ENCODE assay signal across 8 cellular contexts in the genomic region with DNA sequence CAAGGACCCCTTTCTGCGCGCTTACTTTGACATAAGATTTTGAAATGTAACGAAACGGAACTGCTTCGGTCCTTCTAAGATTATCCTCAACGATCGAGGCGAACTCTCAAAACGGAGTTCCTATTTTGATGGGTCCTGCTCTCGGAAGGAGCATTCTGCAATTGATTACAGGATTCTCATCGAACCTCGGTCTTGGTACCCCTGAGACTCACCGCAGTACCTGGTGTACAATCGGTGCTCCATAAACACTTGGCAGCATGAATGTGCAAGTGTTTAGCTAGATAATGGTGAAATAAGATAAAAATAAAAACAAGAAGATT. TPM values are rescaled to one million over a fixed set of nuclear protein-coding genes. Genes with fewer than 3 reads are reported as not detected.
DNase-seq lines count a peak whose midpoint lies in the region; ATAC-seq and TF ChIP-seq lines count a peak whose summit lies in the region.

No MANE protein-coding gene starts in this region.

- H3K9me3 ChIP-seq in iPS-15b (ENCODE audit: control insufficient read depth, insufficient read depth, low read length) (no peaks in the 10 kb centered on the region), suprapubic skin (no peaks in the 10 kb centered on the region)

- H3K4me1 ChIP-seq in iPS-15b (ENCODE audit: control insufficient read depth, insufficient read depth, low read length) (no peaks in the 10 kb centered on the region), suprapubic skin (peaks cover 31% of the 10 kb centered on the region)

- H3K9me3 Mint-ChIP-seq in Calu3 (ENCODE audit: low read depth, unreplicated experiment) = no peaks in the 10 kb centered on the region
- no peaks in the 10 kb centered on the region for H3K9me3 Mint-ChIP-seq in activated CD8-positive, alpha-beta T cell treated with anti-CD3 and anti-CD28 coated beads, Interleukin-2, amount 10 ng/mL, durations not matched to agents 7 days and 5 days (ENCODE audit: insufficient read depth)

- peak; percentile 14 for ATAC-seq in HG02642 (IDR thresholded peaks at IDR 0.05; ENCODE audit: poor library complexity, unreplicated experiment)
- ATAC-seq in activated CD8-positive, alpha-beta T cell treated with anti-CD3 and anti-CD28 coated beads, Interleukin-2, amount 10 ng/mL, durations not matched to agents 7 days and 5 days = peak; percentile 11

- peak overlapping the region; percentile 96 for H3K4me3 Mint-ChIP-seq in Calu3 (ENCODE audit: low read depth, unreplicated experiment)
- H3K4me3 Mint-ChIP-seq in activated CD8-positive, alpha-beta T cell treated with anti-CD3 and anti-CD28 coated beads, Interleukin-2, amount 10 ng/mL, durations not matched to agents 7 days and 5 days = peak overlapping the region; percentile 97

- no peak for TF ChIP-seq POLR2A in suprapubic skin (IDR thresholded peaks at IDR 0.05)

- peaks cover 42% of the 10 kb centered on the region for H3K36me3 Mint-ChIP-seq in Calu3 (ENCODE audit: insufficient read depth, unreplicated experiment)
- peaks cover 33% of the 10 kb centered on the region for H3K36me3 Mint-ChIP-seq in activated CD8-positive, alpha-beta T cell treated with anti-CD3 and anti-CD28 coated beads, Interleukin-2, amount 10 ng/mL, durations not matched to agents 7 days and 5 days (ENCODE audit: low read depth)

- H3K36me3 ChIP-seq in iPS-15b (ENCODE audit: control insufficient read depth, insufficient read depth, low read length) = peaks cover 3% of the 10 kb centered on the region
- H3K36me3 ChIP-seq in suprapubic skin = peaks cover 15% of the 10 kb centered on the region

- CTCF ChIA-PET in Calu3 (lab: Charles Lee) = interaction anchor here (0.9 to 2.2 kb wide), 14 partner anchors 9 to 256 kb away, joined by 3 to 24 read pairs (median 5); a partner anchor contains a TSS
- CTCF ChIA-PET in activated CD8-positive, alpha-beta T cell treated with anti-CD3 and anti-CD28 coated beads, Interleukin-2, amount 10 ng/mL, durations not matched to agents 7 days and 5 days (lab: Charles Lee) = interaction anchor here (0.6 to 4.9 kb wide), 47 partner anchors 10 to 970 kb away, joined by 3 to 227 read pairs (median 5); a partner anchor contains a TSS

- WGBS in suprapubic skin = 2% methylated on average over 14 of the region's 14 CpGs

- peak overlapping the region; percentile 97 for H3K27ac Mint-ChIP-seq in Calu3 (ENCODE audit: unreplicated experiment)
- H3K27ac Mint-ChIP-seq in activated CD8-positive, alpha-beta T cell treated with anti-CD3 and anti-CD28 coated beads, Interleukin-2, amount 10 ng/mL, durations not matched to agents 7 days and 5 days = peak overlapping the region; percentile 98

- no peaks in the 10 kb centered on the region for H3K27me3 Mint-ChIP-seq in Calu3 (ENCODE audit: unreplicated experiment)
- no peaks in the 10 kb centered on the region for H3K27me3 Mint-ChIP-seq in activated CD8-positive, alpha-beta T cell treated with anti-CD3 and anti-CD28 coated beads, Interleukin-2, amount 10 ng/mL, durations not matched to agents 7 days and 5 days (ENCODE audit: low read depth)

- no peaks in the 10 kb centered on the region for H3K27me3 ChIP-seq in iPS-15b (ENCODE audit: control insufficient read depth, insufficient read depth, low read length)
- H3K27me3 ChIP-seq in suprapubic skin = no peaks in the 10 kb centered on the region

- DNase-seq in Calu3 = no peak
- no peak for DNase-seq in activated CD8-positive, alpha-beta T cell treated with anti-CD3 and anti-CD28 coated beads, Interleukin-2, amount 10 ng/mL, durations not matched to agents 7 days and 5 days
- no peak for DNase-seq in suprapubic skin (ENCODE audit: low spot score in 2 of 2)
- no peak for DNase-seq in OCI-M2 (lab: John Stamatoyannopoulos, UW; ENCODE audit: unreplicated experiment)
- DNase-seq in GM20000 (ENCODE audit: low spot score) = no peak
- no peak for DNase-seq in stimulated activated CD4-positive, alpha-beta T cell treated with anti-CD3 and anti-CD28 coated beads, Interleukin-2, amount 100 ng/mL, for 48 hours

- peaks cover 25% of the 10 kb centered on the region for H3K4me1 Mint-ChIP-seq in Calu3 (ENCODE audit: low read depth, unreplicated experiment)
- peaks cover 44% of the 10 kb centered on the region for H3K4me1 Mint-ChIP-seq in activated CD8-positive, alpha-beta T cell treated with anti-CD3 and anti-CD28 coated beads, Interleukin-2, amount 10 ng/mL, durations not matched to agents 7 days and 5 days (ENCODE audit: low read depth)

- H3K4me3 ChIP-seq in iPS-15b (ENCODE audit: low read depth, low read length) (peak overlapping the region; percentile 99), suprapubic skin (peak overlapping the region; percentile 79)

- intact Hi-C loops in Calu3 (cut with micrococcal nuclease; ENCODE audit: unreplicated experiment) = loop anchor here (2.0 kb wide), 1 partner anchor 252 kb away; no protein-coding TSS in a partner anchor

- peak overlapping the region; percentile 96 for H3K9ac ChIP-seq in iPS-15b (ENCODE audit: low read depth, low read length)

- BruUV-seq in Calu3 (replicated peaks; lab: Mats Ljungman, UMichigan) = no TSS peak

- TF ChIP-seq CTCF in Calu3 (IDR thresholded peaks at IDR 0.05; ENCODE audit: unreplicated experiment) = peak; percentile 21
- no peak for TF ChIP-seq CTCF in suprapubic skin (IDR thresholded peaks at IDR 0.05)
- no peak for TF ChIP-seq CTCF in GM20000 (IDR thresholded peaks at IDR 0.05; ENCODE audit: extremely low read depth, missing control alignments)

- POLR2A ChIA-PET in activated CD8-positive, alpha-beta T cell treated with anti-CD3 and anti-CD28 coated beads, Interleukin-2, amount 10 ng/mL, durations not matched to agents 7 days and 5 days (lab: Charles Lee) = interaction anchor here (0.8 to 3.6 kb wide), 15 partner anchors 10 to 250 kb away, joined by 3 to 102 read pairs (median 6); a partner anchor contains a TSS

- H3K27ac ChIP-seq in suprapubic skin = peak overlapping the region; percentile 92

- TF ChIP-seq EP300 in suprapubic skin (IDR thresholded peaks at IDR 0.05) = no peak

RNA-seq across cellular contexts. Expression of a gene that starts 0.5 kb away (rescaled TPM):
- total RNA-seq in Calu3 (2022) (76.3 and 77.7 TPM in 2 replicates), suprapubic skin (100 to 1,000 TPM in 1 of 4 donors, 10 to 100 TPM in 3; 70.6 to 181 (median 81.5) TPM)
- total RNA-seq in activated CD8-positive, alpha-beta T cell treated with anti-CD3 and anti-CD28 coated beads, Interleukin-2, amount 10 ng/mL, durations not matched to agents 7 days and 5 days = 10 to 100 TPM; 75.6 to 78.9 TPM

RNA-seq across cellular contexts. Expression of a gene that starts 39.8 kb away (rescaled TPM):
- 74.2 and 81.0 TPM in 2 replicates for total RNA-seq in Calu3 (2022)
- total RNA-seq in activated CD8-positive, alpha-beta T cell treated with anti-CD3 and anti-CD28 coated beads, Interleukin-2, amount 10 ng/mL, durations not matched to agents 7 days and 5 days = 100 to 1,000 TPM; 183 to 193 TPM
- 100 to 1,000 TPM in 1 of 4 donors, 10 to 100 TPM in 3; 48.0 to 125 (median 85.3) TPM for total RNA-seq in suprapubic skin
